In the genomic region with DNA sequence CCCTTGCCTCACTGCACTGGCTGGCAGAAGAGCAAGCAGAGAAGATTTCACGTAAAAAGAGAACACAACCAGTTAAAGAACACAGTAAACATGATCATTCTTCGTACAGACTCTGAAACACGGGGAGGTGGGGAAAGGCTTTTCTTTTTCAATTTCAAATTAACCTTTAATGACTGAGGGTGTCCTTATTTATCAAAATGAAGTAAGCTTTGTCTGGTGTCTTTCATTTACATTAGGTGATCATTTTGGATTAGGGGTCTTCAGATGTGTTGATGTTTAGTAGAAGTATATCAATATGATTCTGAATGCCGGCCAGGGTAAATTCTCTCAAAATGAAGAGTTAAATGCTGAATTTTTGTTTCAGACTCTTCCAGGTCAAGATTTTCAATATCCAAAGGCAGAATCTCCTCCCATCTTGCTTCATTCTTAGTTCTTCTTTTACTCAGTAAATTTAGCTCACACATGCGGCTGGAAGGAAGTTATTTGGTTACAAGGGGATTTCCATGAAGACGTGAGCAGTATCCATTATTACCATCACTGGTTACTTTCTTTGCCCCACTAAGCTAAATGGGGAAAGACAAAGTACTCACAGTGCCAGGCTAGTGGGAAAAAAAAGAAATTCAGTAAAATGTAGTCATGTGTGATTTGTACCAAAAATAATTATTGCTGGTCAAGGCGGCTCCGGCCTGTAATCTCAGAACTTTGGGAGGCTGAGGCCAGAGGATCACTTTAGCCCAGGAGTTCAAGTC, we compare ENCODE assay signal across 12 cellular contexts.
DNase-seq lines count a peak whose midpoint lies in the region; ATAC-seq, FAIRE-seq and TF ChIP-seq lines count a peak whose summit lies in the region.
"Had no signal": no experiment of that assay in that cellular context is flagged by ENCODE, and none has a peak within 500 bp of the region (broad histone marks: within the 10 kb centered on the region; RNA-seq: fewer than 3 reads in every experiment).

No MANE protein-coding gene starts in this region.

- H3K27me3 ChIP-seq in GM06990 (replicated peaks; ENCODE audit: control insufficient read depth, insufficient read depth, low read length) (no peaks in the 10 kb centered on the region), bronchial epithelial cell (ENCODE audit: control insufficient read depth, insufficient read depth, low read length) (no peaks in the 10 kb centered on the region), GM23338 (ENCODE audit: insufficient read depth) (peaks cover 66% of the 10 kb centered on the region)

- intact Hi-C loops in activated T-helper 2 cell treated with anti-CD3 and anti-CD28 coated beads, Interferon-gamma antibody, Interleukin-2, Interleukin-4, amounts not matched to agents 10 μg/mL and 5 μg/mL and 100 μg/mL, durations not matched to agents 14 hours and 24 hours and 36 hours (cut with micrococcal nuclease) = loop anchor here (10.0 kb wide), 1 partner anchor 277 kb away; a partner anchor contains a TSS

- H3K9me2 ChIP-seq in GM23338 (ENCODE audit: insufficient read depth) = no peaks in the 10 kb centered on the region

- H3K4me3 Mint-ChIP-seq in GM23338 = no peak overlapping the region
- no peak overlapping the region for H3K4me3 Mint-ChIP-seq in activated T-helper 2 cell treated with anti-CD3 and anti-CD28 coated beads, Interferon-gamma antibody, Interleukin-2, Interleukin-4, amounts not matched to agents 10 μg/mL and 5 μg/mL and 100 μg/mL, durations not matched to agents 14 hours and 24 hours and 36 hours (ENCODE audit: low read depth)

- ATAC-seq in GM19463 (IDR thresholded peaks at IDR 0.05; ENCODE audit: unreplicated experiment) = peak; percentile 91
- peak; percentile 57 for ATAC-seq in HG03103 (IDR thresholded peaks at IDR 0.05; ENCODE audit: low read depth, unreplicated experiment)
- ATAC-seq in GM23338 = no peak

- no peaks in the 10 kb centered on the region for H3K36me3 ChIP-seq in GM06990 (ENCODE audit: control insufficient read depth, insufficient read depth, low read length)
- no peaks in the 10 kb centered on the region for H3K36me3 ChIP-seq in bronchial epithelial cell (ENCODE audit: control insufficient read depth, insufficient read depth, low read length)
- H3K36me3 ChIP-seq in GM23338 (ENCODE audit: insufficient read depth) = no peaks in the 10 kb centered on the region
- H3K36me3 ChIP-seq: HAP-1 had no signal

- TF ChIP-seq CTCF in GM06990 (IDR thresholded peaks at IDR 0.05; ENCODE audit: insufficient read depth, low read length, poor library complexity, severe bottlenecking) (no peak), bronchial epithelial cell (IDR thresholded peaks at IDR 0.05; ENCODE audit: insufficient read depth, low read length, severe bottlenecking) (no peak), GM23338 (conservative IDR thresholded peaks at IDR 0.05; ENCODE audit: low read depth in 2 of 2) (no peak)

- H3K79me2 ChIP-seq in GM23338 (replicated peaks; ENCODE audit: insufficient read depth) = no peaks in the 10 kb centered on the region

- H3K27ac ChIP-seq in GM23338 (ENCODE audit: low read depth) = no peak overlapping the region

- no peak overlapping the region for H3K27ac Mint-ChIP-seq in GM23338
- no peak overlapping the region for H3K27ac Mint-ChIP-seq in activated T-helper 2 cell treated with anti-CD3 and anti-CD28 coated beads, Interferon-gamma antibody, Interleukin-2, Interleukin-4, amounts not matched to agents 10 μg/mL and 5 μg/mL and 100 μg/mL, durations not matched to agents 14 hours and 24 hours and 36 hours

- H3K4me1 Mint-ChIP-seq in GM23338 = peaks cover 11% of the 10 kb centered on the region; the same call in 2 of the 3 replicates
- peaks cover 4% of the 10 kb centered on the region for H3K4me1 Mint-ChIP-seq in activated T-helper 2 cell treated with anti-CD3 and anti-CD28 coated beads, Interferon-gamma antibody, Interleukin-2, Interleukin-4, amounts not matched to agents 10 μg/mL and 5 μg/mL and 100 μg/mL, durations not matched to agents 14 hours and 24 hours and 36 hours (ENCODE audit: low read depth)

- no peaks in the 10 kb centered on the region for H3K9me3 Mint-ChIP-seq in GM23338
- no peaks in the 10 kb centered on the region for H3K9me3 Mint-ChIP-seq in activated T-helper 2 cell treated with anti-CD3 and anti-CD28 coated beads, Interferon-gamma antibody, Interleukin-2, Interleukin-4, amounts not matched to agents 10 μg/mL and 5 μg/mL and 100 μg/mL, durations not matched to agents 14 hours and 24 hours and 36 hours

- peaks cover 52% of the 10 kb centered on the region for H3K27me3 Mint-ChIP-seq in GM23338 (ENCODE audit: insufficient read depth, low read depth, poor library complexity)
- H3K27me3 Mint-ChIP-seq in activated T-helper 2 cell treated with anti-CD3 and anti-CD28 coated beads, Interferon-gamma antibody, Interleukin-2, Interleukin-4, amounts not matched to agents 10 μg/mL and 5 μg/mL and 100 μg/mL, durations not matched to agents 14 hours and 24 hours and 36 hours (ENCODE audit: low read depth) = peaks cover 20% of the 10 kb centered on the region

- DNase-seq in GM06990 (ENCODE audit: extremely low read depth, insufficient read length) (peak; percentile 60), bronchial epithelial cell (ENCODE audit: low read depth) (peak; percentile 23), GM23338 (ENCODE audit: low spot score) (no peak), NCI-H2171 treated with DMSO at 0.1 percent for 48 hours (lab: John Stamatoyannopoulos, UW) (no peak)
- DNase-seq in activated T-helper 2 cell treated with anti-CD3 and anti-CD28 coated beads, Interferon-gamma antibody, Interleukin-2, Interleukin-4, amounts not matched to agents 10 μg/mL and 5 μg/mL and 100 μg/mL, durations not matched to agents 14 hours and 24 hours and 36 hours (ENCODE audit: low spot score) = no peak
- no peak for DNase-seq in stimulated activated CD4-positive, alpha-beta T cell treated with anti-CD3 and anti-CD28 coated beads, Interleukin-4, amount 100 ng/mL, for 4 hours
- DNase-seq: activated naive CD4-positive, alpha-beta T cell; NCI-H345; stimulated activated CD4-positive, alpha-beta T cell treated with anti-CD3 and anti-CD28 coated beads, Interleukin-2, amount 100 ng/mL, for 24 hours had no signal

- H3K4me3 ChIP-seq in GM06990 (replicated peaks; ENCODE audit: low read depth, low read length) = no peak overlapping the region
- no peak overlapping the region for H3K4me3 ChIP-seq in bronchial epithelial cell (ENCODE audit: low read depth, low read length)
- H3K4me3 ChIP-seq in GM23338 = no peak overlapping the region
- H3K4me3 ChIP-seq: HAP-1 had no signal

- H2AFZ ChIP-seq in GM23338 = no peak overlapping the region

- peaks cover 12% of the 10 kb centered on the region for H3K4me1 ChIP-seq in GM23338 (ENCODE audit: insufficient read depth)

- 0 out of 2 replicates have a peak, but pooled peaks cover 10% of the 10 kb centered on the region for H4K20me1 ChIP-seq in GM23338 (replicated peaks; ENCODE audit: insufficient read depth)

- H3K36me3 Mint-ChIP-seq in GM23338 (ENCODE audit: low read depth) = no peaks in the 10 kb centered on the region
- no peaks in the 10 kb centered on the region for H3K36me3 Mint-ChIP-seq in activated T-helper 2 cell treated with anti-CD3 and anti-CD28 coated beads, Interferon-gamma antibody, Interleukin-2, Interleukin-4, amounts not matched to agents 10 μg/mL and 5 μg/mL and 100 μg/mL, durations not matched to agents 14 hours and 24 hours and 36 hours (ENCODE audit: low read depth)

- H3F3A ChIP-seq in GM23338 (replicated peaks; ENCODE audit: low read depth) = peaks cover 5% of the 10 kb centered on the region; the same call in 1 of the 2 replicates

- no peak for FAIRE-seq in bronchial epithelial cell (lab: Jason Lieb, UNC)

- H3K4me2 ChIP-seq in GM23338 = no peak overlapping the region

TF ChIP-seq in GM23338, 12 proteins besides CTCF, POLR2A, EP300 and RAD21 (continues in another document):
- TF ChIP-seq CREB1 (CRISPR knock-in tag; IDR thresholded peaks at IDR 0.05; ENCODE audit: low read depth) (no peak), EZH2phosphoT487 (IDR thresholded peaks at IDR 0.05; ENCODE audit: unreplicated experiment) (no peak), POLR2AphosphoS5 (IDR thresholded peaks at IDR 0.05; ENCODE audit: low read depth) (no peak), JUNB (IDR thresholded peaks at IDR 0.05; ENCODE audit: unreplicated experiment) (no peak), ZNF331 (CRISPR knock-in tag; IDR thresholded peaks at IDR 0.05; ENCODE audit: low read depth) (no peak), STAT1 (IDR thresholded peaks at IDR 0.05; ENCODE audit: unreplicated experiment) (no peak), NANOG (IDR thresholded peaks at IDR 0.05; ENCODE audit: borderline replicate concordance) (no peak)
- TF ChIP-seq, protein P1, sequence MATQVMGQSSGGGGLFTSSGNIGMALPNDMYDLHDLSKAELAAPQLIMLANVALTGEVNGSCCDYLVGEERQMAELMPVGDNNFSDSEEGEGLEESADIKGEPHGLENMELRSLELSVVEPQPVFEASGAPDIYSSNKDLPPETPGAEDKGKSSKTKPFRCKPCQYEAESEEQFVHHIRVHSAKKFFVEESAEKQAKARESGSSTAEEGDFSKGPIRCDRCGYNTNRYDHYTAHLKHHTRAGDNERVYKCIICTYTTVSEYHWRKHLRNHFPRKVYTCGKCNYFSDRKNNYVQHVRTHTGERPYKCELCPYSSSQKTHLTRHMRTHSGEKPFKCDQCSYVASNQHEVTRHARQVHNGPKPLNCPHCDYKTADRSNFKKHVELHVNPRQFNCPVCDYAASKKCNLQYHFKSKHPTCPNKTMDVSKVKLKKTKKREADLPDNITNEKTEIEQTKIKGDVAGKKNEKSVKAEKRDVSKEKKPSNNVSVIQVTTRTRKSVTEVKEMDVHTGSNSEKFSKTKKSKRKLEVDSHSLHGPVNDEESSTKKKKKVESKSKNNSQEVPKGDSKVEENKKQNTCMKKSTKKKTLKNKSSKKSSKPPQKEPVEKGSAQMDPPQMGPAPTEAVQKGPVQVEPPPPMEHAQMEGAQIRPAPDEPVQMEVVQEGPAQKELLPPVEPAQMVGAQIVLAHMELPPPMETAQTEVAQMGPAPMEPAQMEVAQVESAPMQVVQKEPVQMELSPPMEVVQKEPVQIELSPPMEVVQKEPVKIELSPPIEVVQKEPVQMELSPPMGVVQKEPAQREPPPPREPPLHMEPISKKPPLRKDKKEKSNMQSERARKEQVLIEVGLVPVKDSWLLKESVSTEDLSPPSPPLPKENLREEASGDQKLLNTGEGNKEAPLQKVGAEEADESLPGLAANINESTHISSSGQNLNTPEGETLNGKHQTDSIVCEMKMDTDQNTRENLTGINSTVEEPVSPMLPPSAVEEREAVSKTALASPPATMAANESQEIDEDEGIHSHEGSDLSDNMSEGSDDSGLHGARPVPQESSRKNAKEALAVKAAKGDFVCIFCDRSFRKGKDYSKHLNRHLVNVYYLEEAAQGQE (IDR thresholded peaks at IDR 0.05; ENCODE audit: unreplicated experiment) = no peak

Comparison
In these comparisons a context has a peak if more than half of its experiments do, and no peak if none do; other contexts are left out.
1. DNase-seq: peak in GM06990 (single experiment) and bronchial epithelial cell (single experiment); none in GM23338 (single experiment), NCI-H2171 treated with DMSO at 0.1 percent for 48 hours (single experiment), activated T-helper 2 cell treated with anti-CD3 and anti-CD28 coated beads, Interferon-gamma antibody, Interleukin-2, Interleukin-4, amounts not matched to agents 10 μg/mL and 5 μg/mL and 100 μg/mL, durations not matched to agents 14 hours and 24 hours and 36 hours (single experiment) and stimulated activated CD4-positive, alpha-beta T cell treated with anti-CD3 and anti-CD28 coated beads, Interleukin-4, amount 100 ng/mL, for 4 hours (0 of 2).